In the genomic region with DNA sequence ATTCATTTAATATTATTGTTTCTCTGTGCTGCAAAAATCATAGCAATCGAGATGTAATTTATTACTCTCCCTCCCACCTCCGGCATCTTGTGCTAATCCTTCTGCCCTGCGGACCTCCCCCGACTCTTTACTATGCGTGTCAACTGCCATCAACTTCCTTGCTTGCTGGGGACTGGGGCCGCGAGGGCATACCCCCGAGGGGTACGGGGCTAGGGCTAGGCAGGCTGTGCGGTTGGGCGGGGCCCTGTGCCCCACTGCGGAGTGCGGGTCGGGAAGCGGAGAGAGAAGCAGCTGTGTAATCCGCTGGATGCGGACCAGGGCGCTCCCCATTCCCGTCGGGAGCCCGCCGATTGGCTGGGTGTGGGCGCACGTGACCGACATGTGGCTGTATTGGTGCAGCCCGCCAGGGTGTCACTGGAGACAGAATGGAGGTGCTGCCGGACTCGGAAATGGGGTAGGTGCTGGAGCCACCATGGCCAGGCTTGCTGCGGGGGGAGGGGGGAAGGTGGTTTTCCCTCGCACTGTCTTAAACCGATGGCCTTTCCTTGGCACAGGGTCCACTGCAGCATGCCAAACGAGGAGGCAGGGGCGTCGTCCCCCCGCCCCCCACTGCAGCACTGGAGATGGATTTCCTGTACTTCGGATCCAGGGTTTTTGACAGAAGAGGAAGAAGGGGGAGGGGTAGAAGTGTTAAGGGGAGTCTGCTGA, we compare ENCODE assay signal across 8 cellular contexts. TPM values are rescaled to one million over a fixed set of nuclear protein-coding genes. Genes with fewer than 3 reads are reported as not detected.
A peak's percentile ranks its signal among the peaks of the same experiment; 100 is the strongest.
DNase-seq lines count a peak whose midpoint lies in the region; ATAC-seq, FAIRE-seq and TF ChIP-seq lines count a peak whose summit lies in the region.

TSS of gene APC (plus strand) at position 414 of the 708 bp plus-strand sequence. CDS start 17,006 bp downstream, outside the sequence.

- no peaks in the 10 kb centered on the region for H3K27me3 ChIP-seq in mucosa of stomach (ENCODE audit: control insufficient read depth, insufficient read depth, low read length)

- TF ChIP-seq CTCF in D721Med (IDR thresholded peaks at IDR 0.05; ENCODE audit: insufficient read depth, missing control alignments) = no peak

- peaks cover 14% of the 10 kb centered on the region for H3K36me3 Mint-ChIP-seq in activated T-cell treated with anti-CD3 and anti-CD28 coated beads, Interleukin-2, amount 50 U/mL, for 24 hours (ENCODE audit: low read depth)

- H3K27ac Mint-ChIP-seq in activated T-cell treated with anti-CD3 and anti-CD28 coated beads, Interleukin-2, amount 50 U/mL, for 24 hours = peak within 1 kb of the TSS; percentile 88

- H3K4me1 ChIP-seq in mucosa of stomach (ENCODE audit: control insufficient read depth, insufficient read depth, low read length) = no peaks in the 10 kb centered on the region

- peak within 1 kb of the TSS; percentile 91 for H3K4me3 Mint-ChIP-seq in activated T-cell treated with anti-CD3 and anti-CD28 coated beads, Interleukin-2, amount 50 U/mL, for 24 hours

- no peaks in the 10 kb centered on the region for H3K9me3 Mint-ChIP-seq in activated T-cell treated with anti-CD3 and anti-CD28 coated beads, Interleukin-2, amount 50 U/mL, for 24 hours

- no peak within 1 kb of the TSS for H3K9ac ChIP-seq in mucosa of stomach (ENCODE audit: low read length)

- FAIRE-seq in D721Med (lab: Jason Lieb, UNC) = no peak

- ATAC-seq in GM21423 (IDR thresholded peaks at IDR 0.05; ENCODE audit: unreplicated experiment) (peak; percentile 100), esophagus mucosa (peak; percentile 100)

- H3K4me3 ChIP-seq in mucosa of stomach (ENCODE audit: low read length) = peak within 1 kb of the TSS; percentile 26

- no peaks in the 10 kb centered on the region for H3K27me3 Mint-ChIP-seq in activated T-cell treated with anti-CD3 and anti-CD28 coated beads, Interleukin-2, amount 50 U/mL, for 24 hours

- H3K36me3 ChIP-seq in mucosa of stomach (ENCODE audit: control insufficient read depth, insufficient read depth, low read length) = no peaks in the 10 kb centered on the region

- H3K4me1 Mint-ChIP-seq in activated T-cell treated with anti-CD3 and anti-CD28 coated beads, Interleukin-2, amount 50 U/mL, for 24 hours (ENCODE audit: low read depth) = peaks cover 24% of the 10 kb centered on the region

- DNase-seq in D721Med (ENCODE audit: insufficient read length, low spot score) = peak; percentile 53
- DNase-seq in HUDEP-2 (lab: John Stamatoyannopoulos, UW; ENCODE audit: unreplicated experiment in 76 of 76) = peak in 75 of 76 experiments; percentile 20 to 94 (median 86)
- DNase-seq in activated T-cell treated with anti-CD3 and anti-CD28 coated beads, Interleukin-2, amount 50 U/mL, for 24 hours = peak; percentile 87
- DNase-seq in stimulated activated CD8-positive, alpha-beta memory T cell treated with anti-CD3 and anti-CD28 coated beads, Interleukin-4, amount 100 ng/mL, for 4 hours (ENCODE audit: low read depth in 2 of 2, low spot score in 1 of 2) = peak; percentile 40 to 46

- H3K9me3 ChIP-seq in mucosa of stomach (ENCODE audit: control insufficient read depth, low read length) = no peaks in the 10 kb centered on the region

TF ChIP-seq in PFSK-1, 5 proteins besides CTCF, POLR2A, EP300 and RAD21:
- TF ChIP-seq TAF1 (IDR thresholded peaks at IDR 0.05; ENCODE audit: borderline replicate concordance, insufficient read depth, low read length) = no peak
- no peak for TF ChIP-seq POLR2AphosphoS5 (IDR thresholded peaks at IDR 0.05; ENCODE audit: low read depth, low read length)
- peak; percentile 81 for TF ChIP-seq FOXP2 (optimal IDR thresholded peaks at IDR 0.05; ENCODE audit: borderline replicate concordance, extremely low read depth, extremely low read length, insufficient read depth)
- 0 out of 2 replicates have a peak, but pooled peaks have one; percentile 26 for TF ChIP-seq SIN3A (IDR thresholded peaks at IDR 0.05; ENCODE audit: borderline replicate concordance, insufficient read depth, low read length)
- TF ChIP-seq, protein P1, sequence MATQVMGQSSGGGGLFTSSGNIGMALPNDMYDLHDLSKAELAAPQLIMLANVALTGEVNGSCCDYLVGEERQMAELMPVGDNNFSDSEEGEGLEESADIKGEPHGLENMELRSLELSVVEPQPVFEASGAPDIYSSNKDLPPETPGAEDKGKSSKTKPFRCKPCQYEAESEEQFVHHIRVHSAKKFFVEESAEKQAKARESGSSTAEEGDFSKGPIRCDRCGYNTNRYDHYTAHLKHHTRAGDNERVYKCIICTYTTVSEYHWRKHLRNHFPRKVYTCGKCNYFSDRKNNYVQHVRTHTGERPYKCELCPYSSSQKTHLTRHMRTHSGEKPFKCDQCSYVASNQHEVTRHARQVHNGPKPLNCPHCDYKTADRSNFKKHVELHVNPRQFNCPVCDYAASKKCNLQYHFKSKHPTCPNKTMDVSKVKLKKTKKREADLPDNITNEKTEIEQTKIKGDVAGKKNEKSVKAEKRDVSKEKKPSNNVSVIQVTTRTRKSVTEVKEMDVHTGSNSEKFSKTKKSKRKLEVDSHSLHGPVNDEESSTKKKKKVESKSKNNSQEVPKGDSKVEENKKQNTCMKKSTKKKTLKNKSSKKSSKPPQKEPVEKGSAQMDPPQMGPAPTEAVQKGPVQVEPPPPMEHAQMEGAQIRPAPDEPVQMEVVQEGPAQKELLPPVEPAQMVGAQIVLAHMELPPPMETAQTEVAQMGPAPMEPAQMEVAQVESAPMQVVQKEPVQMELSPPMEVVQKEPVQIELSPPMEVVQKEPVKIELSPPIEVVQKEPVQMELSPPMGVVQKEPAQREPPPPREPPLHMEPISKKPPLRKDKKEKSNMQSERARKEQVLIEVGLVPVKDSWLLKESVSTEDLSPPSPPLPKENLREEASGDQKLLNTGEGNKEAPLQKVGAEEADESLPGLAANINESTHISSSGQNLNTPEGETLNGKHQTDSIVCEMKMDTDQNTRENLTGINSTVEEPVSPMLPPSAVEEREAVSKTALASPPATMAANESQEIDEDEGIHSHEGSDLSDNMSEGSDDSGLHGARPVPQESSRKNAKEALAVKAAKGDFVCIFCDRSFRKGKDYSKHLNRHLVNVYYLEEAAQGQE (IDR thresholded peaks at IDR 0.05; ENCODE audit: insufficient read depth in 1 of 2, low read depth in 2 of 2, low read length in 2 of 2) = no peak

RNA-seq across cellular contexts. Expression of gene APC, which starts in this region (rescaled TPM):
- 5.8 TPM for polyA plus RNA-seq in PFSK-1 (2012; ENCODE audit: insufficient read length, low read depth)
- total RNA-seq in esophagus mucosa = 27.3 TPM

Comparison
In these comparisons a context has a peak if more than half of its experiments do, and no peak if none do; other contexts are left out.
1. Peak in every context shown above with its lines: DNase-seq, ATAC-seq and H3K4me3 ChIP-seq.